Comparison of ENCODE assay signal across 7 cellular contexts in genomic region chr6:157386023-157386422, GRCh38.
"Had no signal": no experiment of that assay in that cellular context is flagged by ENCODE, and none has a peak within 500 bp of the region (broad histone marks: within the 10 kb centered on the region; RNA-seq: fewer than 3 reads in every experiment).

No MANE protein-coding gene starts in this region.

- FAIRE-seq: HTR-8/SVneo had no signal

- ATAC-seq: HCT116 had no signal

- H3K9me3 ChIP-seq: HAP-1 had no signal

- DNase-seq: GM23248, GOT3, H7, KG1 had no signal

- H3K4me3 ChIP-seq: GM23248, HAP-1 had no signal

- H3K36me3 ChIP-seq: HAP-1 had no signal

- H3K9ac ChIP-seq: GM23248 had no signal

- H3K27ac ChIP-seq: GM23248 had no signal

- H2AFZ ChIP-seq: GM23248 had no signal
